ENCODE assay signal across 19 cellular contexts in genomic region chr11:72066855-72067254, GRCh38. TPM values are rescaled to one million over a fixed set of nuclear protein-coding genes. Genes with fewer than 3 reads are reported as not detected.
DNase-seq lines count a peak whose midpoint lies in the region; ATAC-seq, FAIRE-seq and TF ChIP-seq lines count a peak whose summit lies in the region.
"Had no signal": no experiment of that assay in that cellular context is flagged by ENCODE, and none has a peak within 500 bp of the region (broad histone marks: within the 10 kb centered on the region; RNA-seq: fewer than 3 reads in every experiment).

No MANE protein-coding gene starts in this region.

- CTCF ChIA-PET in endothelial cell of umbilical vein (lab: Charles Lee) = interaction anchor here (1.2 to 3.6 kb wide), 6 partner anchors 8 to 42 kb away, joined by 4 to 17 read pairs (median 8); no protein-coding TSS in a partner anchor

- DNase-seq in heart left ventricle = no peak
- DNase-seq in Right ventricle myocardium inferior (ENCODE audit: missing footprints) = no peak
- no peak for DNase-seq in endothelial cell of umbilical vein (ENCODE audit: low read depth, low spot score)
- DNase-seq in upper lobe of left lung = no peak
- no peak for DNase-seq in stimulated activated naive CD4-positive, alpha-beta T cell treated with Interleukin-2 at 50 U/mL for 16 hours (lab: John Stamatoyannopoulos, UW)
- no peak for DNase-seq in NAMALWA (ENCODE audit: low spot score)
- DNase-seq: activated naive CD8-positive, alpha-beta T cell treated with anti-CD3 and anti-CD28 coated beads, Interleukin-2, amount 10 ng/mL, durations not matched to agents 7 days and 5 days; activated T-cell treated with anti-CD3 and anti-CD28 coated beads, Interleukin-2, amount 50 U/mL, for 1 hour; CD8-positive, alpha-beta memory T cell; kidney; NCI-H146; trophoblast cell had no signal

- peak overlapping the region in 2 of 3 experiments; percentile 3 to 18 for H3K27ac Mint-ChIP-seq in nephron
- H3K27ac Mint-ChIP-seq: activated naive CD8-positive, alpha-beta T cell treated with anti-CD3 and anti-CD28 coated beads, Interleukin-2, amount 10 ng/mL, durations not matched to agents 7 days and 5 days had no signal

- dilution Hi-C loops in endothelial cell of umbilical vein (cut with MboI; ENCODE audit: extremely low pct_ligation_motif_present, low sequenced_read_pairs) = no loop called here

- H3K4me3 Mint-ChIP-seq in nephron = no peak overlapping the region
- H3K4me3 Mint-ChIP-seq: activated naive CD8-positive, alpha-beta T cell treated with anti-CD3 and anti-CD28 coated beads, Interleukin-2, amount 10 ng/mL, durations not matched to agents 7 days and 5 days; CD8-positive, alpha-beta memory T cell had no signal

- intact Hi-C loops in heart left ventricle (cut with DNase I) = no loop called here
- intact Hi-C loops in Right ventricle myocardium inferior (cut with DNase I) = loop anchor here (2.0 kb wide), 1 partner anchor 14 kb away; no protein-coding TSS in a partner anchor
- intact Hi-C loops in endothelial cell of umbilical vein (cut with micrococcal nuclease) = no loop called here

- TF ChIP-seq EP300 in upper lobe of left lung (IDR thresholded peaks at IDR 0.05) = no peak

- ATAC-seq in heart left ventricle (no peak), Right ventricle myocardium inferior (no peak), upper lobe of left lung (ENCODE audit: low FRiP score in 2 of 2) (no peak), HG02763 (IDR thresholded peaks at IDR 0.05; ENCODE audit: unreplicated experiment) (no peak)

- H3K9me3 ChIP-seq in heart left ventricle (no peaks in the 10 kb centered on the region), endothelial cell of umbilical vein (replicated peaks; ENCODE audit: control insufficient read depth, insufficient read depth, low read length) (no peaks in the 10 kb centered on the region), upper lobe of left lung (no peaks in the 10 kb centered on the region)
- H3K9me3 ChIP-seq: SJSA1 had no signal

- H3K4me3 ChIP-seq in heart left ventricle (no peak overlapping the region), endothelial cell of umbilical vein (replicated peaks in 1 of 3; ENCODE audit: insufficient read depth in 1 of 3, low read depth in 1 of 3, low read length in 3 of 3) (no peak overlapping the region), upper lobe of left lung (no peak overlapping the region)
- H3K4me3 ChIP-seq: SJSA1 had no signal

- H3K9me1 ChIP-seq in endothelial cell of umbilical vein (replicated peaks; ENCODE audit: control insufficient read depth, extremely low read depth, insufficient read depth, low read length) = no peaks in the 10 kb centered on the region

- FAIRE-seq in endothelial cell of umbilical vein (lab: Jason Lieb, UNC) = no peak
- FAIRE-seq: kidney had no signal

- H3K36me3 Mint-ChIP-seq in nephron (ENCODE audit: low read depth) = peaks cover 20% of the 10 kb centered on the region

- peak overlapping the region; percentile 17 for H3K9ac ChIP-seq in endothelial cell of umbilical vein (replicated peaks; ENCODE audit: extremely low read depth, insufficient read depth, low read length)

- no peak overlapping the region for H2AFZ ChIP-seq in endothelial cell of umbilical vein (ENCODE audit: low read depth, low read length)

- no TSS peak for BruUV-seq in endothelial cell of umbilical vein (replicated peaks; lab: Mats Ljungman, UMichigan)

- no peaks in the 10 kb centered on the region for H4K20me1 ChIP-seq in endothelial cell of umbilical vein (replicated peaks; ENCODE audit: control insufficient read depth, extremely low read depth, insufficient read depth, low read length)

- H3K4me1 ChIP-seq in heart left ventricle (peaks cover 4 to 58% (median 30%) of the 10 kb centered on the region in 12 donors), endothelial cell of umbilical vein (ENCODE audit: control insufficient read depth, extremely low read depth, insufficient read depth, low read length) (peaks cover 49% of the 10 kb centered on the region), upper lobe of left lung (peaks cover 42 to 51% (median 45%) of the 10 kb centered on the region in 4 donors)

- H3K79me2 ChIP-seq in endothelial cell of umbilical vein (ENCODE audit: control insufficient read depth, insufficient read depth, low read length) = peaks cover 59% of the 10 kb centered on the region

- H3K4me1 Mint-ChIP-seq in nephron = peaks cover 35% of the 10 kb centered on the region

- no peaks in the 10 kb centered on the region for H3K27me3 ChIP-seq in heart left ventricle
- no peaks in the 10 kb centered on the region for H3K27me3 ChIP-seq in endothelial cell of umbilical vein (ENCODE audit: control insufficient read depth in 2 of 2, insufficient read depth in 2 of 2, low read length in 2 of 2)
- H3K27me3 ChIP-seq in upper lobe of left lung = no peaks in the 10 kb centered on the region
- H3K27me3 ChIP-seq: SJSA1 had no signal

- TF ChIP-seq CTCF in heart left ventricle (IDR thresholded peaks at IDR 0.05) (no peak), endothelial cell of umbilical vein (IDR thresholded peaks at IDR 0.05; ENCODE audit: extremely low read depth in 1 of 2, insufficient read depth in 1 of 2, low read depth in 1 of 2, low read length in 2 of 2) (no peak), nephron (IDR thresholded peaks at IDR 0.05; ENCODE audit: unreplicated experiment in 3 of 3) (no peak), upper lobe of left lung (IDR thresholded peaks at IDR 0.05) (no peak)

- H3K27ac ChIP-seq in heart left ventricle (peak overlapping the region in 10 of 12 donors; percentile 11 to 80 (median 29)), endothelial cell of umbilical vein (ENCODE audit: insufficient read depth, low read depth, low read length) (peak overlapping the region; percentile 72), upper lobe of left lung (peak overlapping the region in 3 of 4 donors; percentile 7 to 86 (median 10))
- H3K27ac ChIP-seq: epithelial cell of prostate, SJSA1 had no signal

- POLR2A ChIA-PET in endothelial cell of umbilical vein (lab: Charles Lee) = interaction anchor here (0.9 to 1.9 kb wide), 2 partner anchors 18 to 26 kb away, joined by 4 read pairs; no protein-coding TSS in a partner anchor

- H3K36me3 ChIP-seq in heart left ventricle = peaks cover 0 to 33% (median 5%) of the 10 kb centered on the region in 9 donors
- H3K36me3 ChIP-seq in endothelial cell of umbilical vein (ENCODE audit: control insufficient read depth in 2 of 2, extremely low read depth in 1 of 2, insufficient read depth in 2 of 2, low read length in 2 of 2) = peaks cover 0 to 1% of the 10 kb centered on the region in 2 experiments
- peaks cover 0 to 16% (median 2%) of the 10 kb centered on the region in 4 donors for H3K36me3 ChIP-seq in upper lobe of left lung

- H3K4me2 ChIP-seq in endothelial cell of umbilical vein (ENCODE audit: insufficient read depth, low read length) = peak overlapping the region; percentile 57

- H3K9me3 Mint-ChIP-seq in nephron = no peaks in the 10 kb centered on the region
- H3K9me3 Mint-ChIP-seq: activated naive CD8-positive, alpha-beta T cell treated with anti-CD3 and anti-CD28 coated beads, Interleukin-2, amount 10 ng/mL, durations not matched to agents 7 days and 5 days; CD8-positive, alpha-beta memory T cell had no signal

- TF ChIP-seq POLR2A in heart left ventricle (IDR thresholded peaks at IDR 0.05) (no peak), endothelial cell of umbilical vein (IDR thresholded peaks at IDR 0.05; ENCODE audit: low read depth, low read length) (no peak), upper lobe of left lung (IDR thresholded peaks at IDR 0.05) (no peak)

- no peaks in the 10 kb centered on the region for H3K27me3 Mint-ChIP-seq in nephron (ENCODE audit: low read depth)
- H3K27me3 Mint-ChIP-seq: activated naive CD8-positive, alpha-beta T cell treated with anti-CD3 and anti-CD28 coated beads, Interleukin-2, amount 10 ng/mL, durations not matched to agents 7 days and 5 days; CD8-positive, alpha-beta memory T cell had no signal

RNA-seq across cellular contexts. Expression of gene NUMA1, which starts 13.5 kb away (rescaled TPM):
- total RNA-seq in heart left ventricle (100 to 1,000 TPM in 5 of 9 donors, 10 to 100 TPM in 4; 62.7 to 193 (median 101) TPM), Right ventricle myocardium inferior (81.3 TPM), endothelial cell of umbilical vein (164 and 168 TPM in 2 replicates), upper lobe of left lung (100 to 1,000 TPM; 185 to 666 (median 241) TPM)
- polyA plus RNA-seq in heart left ventricle (100 to 1,000 TPM in 1 of 2 donors, 10 to 100 TPM in 1; 83.9 to 142 TPM), endothelial cell of umbilical vein (120 and 121 TPM in 2 replicates)
- polyA plus RNA-seq in endothelial cell of umbilical vein (2011; cell fraction: cytosol; rRNA removed) = 87.0 and 100 TPM in 2 replicates
- polyA plus RNA-seq in endothelial cell of umbilical vein (2011; cell fraction: nucleus; rRNA removed) = 431 and 446 TPM in 2 replicates
- polyA plus RNA-seq in endothelial cell of umbilical vein (2012) = 88.8 and 93.2 TPM in 2 replicates
- polyA minus RNA-seq in endothelial cell of umbilical vein = 278 and 288 TPM in 2 replicates
- polyA minus RNA-seq in endothelial cell of umbilical vein (2011; cell fraction: cytosol; rRNA and poly(A)+ RNA removed) = 121 TPM
- polyA minus RNA-seq in endothelial cell of umbilical vein (2011; cell fraction: nucleus; rRNA and poly(A)+ RNA removed) = 210 and 252 TPM in 2 replicates

RNA-seq across cellular contexts. Expression of gene LRRC51, which starts 13.8 kb away (rescaled TPM):
- total RNA-seq in heart left ventricle = 1 to 10 TPM; 2.0 to 8.3 (median 4.5) TPM
- polyA plus RNA-seq in heart left ventricle = 1 to 10 TPM; 3.0 to 9.3 TPM
- total RNA-seq in Right ventricle myocardium inferior = 3.7 TPM
- total RNA-seq in endothelial cell of umbilical vein = 3.8 and 6.1 TPM in 2 replicates
- polyA plus RNA-seq in endothelial cell of umbilical vein = 3.5 and 4.4 TPM in 2 replicates
- 4.7 and 6.3 TPM in 2 replicates for polyA plus RNA-seq in endothelial cell of umbilical vein (2011; cell fraction: cytosol; rRNA removed)
- polyA plus RNA-seq in endothelial cell of umbilical vein (2011; cell fraction: nucleus; rRNA removed) = 4.0 and 5.5 TPM in 2 replicates
- polyA plus RNA-seq in endothelial cell of umbilical vein (2012) = 5.2 and 6.5 TPM in 2 replicates
- 7.5 and 9.1 TPM in 2 replicates for polyA minus RNA-seq in endothelial cell of umbilical vein
- 4.3 TPM for polyA minus RNA-seq in endothelial cell of umbilical vein (2011; cell fraction: cytosol; rRNA and poly(A)+ RNA removed)
- polyA minus RNA-seq in endothelial cell of umbilical vein (2011; cell fraction: nucleus; rRNA and poly(A)+ RNA removed) = 1.3 and 2.6 TPM in 2 replicates
- 10 to 100 TPM in 3 of 6 donors, 1 to 10 TPM in 3; 5.3 to 19.2 (median 10.3) TPM for total RNA-seq in upper lobe of left lung

RNA-seq across cellular contexts. Expression of gene LAMTOR1, which starts 36.2 kb away (rescaled TPM):
- total RNA-seq in heart left ventricle (100 to 1,000 TPM in 2 of 9 donors, 10 to 100 TPM in 7; 68.7 to 119 (median 84.8) TPM), Right ventricle myocardium inferior (80.3 TPM), endothelial cell of umbilical vein (91.1 and 95.1 TPM in 2 replicates), upper lobe of left lung (100 to 1,000 TPM in 4 of 6 donors, 10 to 100 TPM in 2; 86.0 to 162 (median 114) TPM)
- polyA plus RNA-seq in heart left ventricle (100 to 1,000 TPM in 1 of 2 donors, 10 to 100 TPM in 1; 80.3 to 159 TPM), endothelial cell of umbilical vein (174 and 214 TPM in 2 replicates)
- polyA plus RNA-seq in endothelial cell of umbilical vein (2011; cell fraction: cytosol; rRNA removed) = 161 and 169 TPM in 2 replicates
- polyA plus RNA-seq in endothelial cell of umbilical vein (2011; cell fraction: nucleus; rRNA removed) = 71.7 and 89.6 TPM in 2 replicates
- 131 and 133 TPM in 2 replicates for polyA plus RNA-seq in endothelial cell of umbilical vein (2012)
- polyA minus RNA-seq in endothelial cell of umbilical vein = 127 and 132 TPM in 2 replicates
- polyA minus RNA-seq in endothelial cell of umbilical vein (2011; cell fraction: cytosol; rRNA and poly(A)+ RNA removed) = 108 TPM
- 50.9 and 54.2 TPM in 2 replicates for polyA minus RNA-seq in endothelial cell of umbilical vein (2011; cell fraction: nucleus; rRNA and poly(A)+ RNA removed)

RNA-seq across cellular contexts. Expression of gene TOMT, which starts 38.9 kb away (rescaled TPM):
- total RNA-seq in heart left ventricle (under 1 TPM in 1 of 9 donors, not detected in 8; 0.23 TPM), Right ventricle myocardium inferior (not detected), endothelial cell of umbilical vein (not detected in 2 replicates), upper lobe of left lung (under 1 TPM in 1 of 6 donors, not detected in 5; 0.30 TPM)
- polyA plus RNA-seq in heart left ventricle (not detected), endothelial cell of umbilical vein (0.08 TPM in 1 of 2 replicates, not detected in the other)
- not detected in 2 replicates for polyA plus RNA-seq in endothelial cell of umbilical vein (2011; cell fraction: cytosol; rRNA removed)
- not detected in 2 replicates for polyA plus RNA-seq in endothelial cell of umbilical vein (2011; cell fraction: nucleus; rRNA removed)
- polyA plus RNA-seq in endothelial cell of umbilical vein (2012) = not detected in 2 replicates
- polyA minus RNA-seq in endothelial cell of umbilical vein = not detected in 2 replicates
- not detected for polyA minus RNA-seq in endothelial cell of umbilical vein (2011; cell fraction: cytosol; rRNA and poly(A)+ RNA removed)
- not detected in 2 replicates for polyA minus RNA-seq in endothelial cell of umbilical vein (2011; cell fraction: nucleus; rRNA and poly(A)+ RNA removed)
- total RNA-seq: activated naive CD8-positive, alpha-beta T cell treated with anti-CD3 and anti-CD28 coated beads, Interleukin-2, amount 10 ng/mL, durations not matched to agents 7 days and 5 days; CD8-positive, alpha-beta memory T cell; cerebellum; kidney; NCI-H460; renal cortical epithelial cell; SJSA1 had no signal
- polyA plus RNA-seq: CD8-positive, alpha-beta memory T cell had no signal

RNA-seq across cellular contexts. Expression of gene ANAPC15, which starts 45.6 kb away (rescaled TPM):
- total RNA-seq in heart left ventricle (10 to 100 TPM; 35.6 to 48.7 (median 40.1) TPM), Right ventricle myocardium inferior (46.1 TPM), endothelial cell of umbilical vein (67.0 and 72.4 TPM in 2 replicates), upper lobe of left lung (10 to 100 TPM; 12.8 to 39.1 (median 29.5) TPM)
- polyA plus RNA-seq in heart left ventricle (10 to 100 TPM; 37.4 to 82.7 TPM), endothelial cell of umbilical vein (52.0 and 70.5 TPM in 2 replicates)
- 91.5 and 121 TPM in 2 replicates for polyA plus RNA-seq in endothelial cell of umbilical vein (2011; cell fraction: cytosol; rRNA removed)
- polyA plus RNA-seq in endothelial cell of umbilical vein (2011; cell fraction: nucleus; rRNA removed) = 44.9 and 59.6 TPM in 2 replicates
- 62.1 and 84.8 TPM in 2 replicates for polyA plus RNA-seq in endothelial cell of umbilical vein (2012)
- polyA minus RNA-seq in endothelial cell of umbilical vein = 37.0 and 39.0 TPM in 2 replicates
- polyA minus RNA-seq in endothelial cell of umbilical vein (2011; cell fraction: cytosol; rRNA and poly(A)+ RNA removed) = 26.0 TPM
- 13.9 and 18.7 TPM in 2 replicates for polyA minus RNA-seq in endothelial cell of umbilical vein (2011; cell fraction: nucleus; rRNA and poly(A)+ RNA removed)

Comparison
In these comparisons a context has a peak if more than half of its experiments do, and no peak if none do; other contexts are left out.
1. H3K27ac ChIP-seq: peak in every context shown above with its lines; median percentile 72 in endothelial cell of umbilical vein; 29 in heart left ventricle; 10 in upper lobe of left lung.